8 cellular contexts compared by ENCODE assay signal in the genomic region with DNA sequence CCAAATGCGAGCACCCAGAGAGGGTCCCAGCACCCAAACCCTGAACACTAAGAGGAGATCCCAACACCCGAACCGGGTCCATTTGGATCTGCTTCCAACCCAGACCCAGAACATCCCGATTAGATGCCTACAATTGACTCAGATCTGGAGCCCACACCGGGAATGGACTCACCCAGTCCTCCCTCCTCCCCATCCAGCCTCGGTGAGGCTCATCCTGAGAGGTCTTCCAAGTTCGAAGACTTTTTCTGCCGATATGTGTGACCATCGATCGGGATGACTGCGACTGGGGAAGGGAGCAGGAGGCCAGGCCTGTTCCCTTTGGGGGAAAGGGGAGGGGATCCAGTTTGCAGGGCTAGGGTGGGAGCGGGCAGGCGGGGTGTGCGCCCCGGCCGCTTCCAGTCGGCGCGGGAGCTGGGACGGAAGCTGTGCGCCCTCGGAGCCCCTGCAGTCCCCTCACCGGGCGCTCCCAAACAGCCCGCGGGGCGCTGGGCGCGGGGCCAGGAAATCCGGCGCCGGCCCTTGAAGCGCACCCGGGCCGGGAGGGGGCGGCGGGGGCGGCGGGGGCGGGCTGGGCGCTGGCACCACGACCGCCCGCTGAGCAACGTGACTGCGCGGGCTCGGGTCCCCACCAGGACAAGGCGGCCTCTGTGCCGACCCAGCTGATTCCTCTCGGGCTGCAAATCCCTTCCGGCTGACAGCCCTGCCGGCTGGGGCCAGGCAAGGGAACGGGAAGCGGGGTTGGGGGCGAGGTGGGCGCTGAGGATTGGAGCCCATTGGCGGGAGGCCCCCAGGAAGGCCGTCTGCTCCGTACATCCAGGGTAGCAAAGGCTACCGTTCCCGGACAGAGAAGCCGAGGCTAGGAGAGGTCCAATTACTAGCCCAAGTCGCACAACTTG.
DNase-seq lines count a peak whose midpoint lies in the region; ATAC-seq and TF ChIP-seq lines count a peak whose summit lies in the region.

No MANE protein-coding gene starts in this region.

- H3K4me3 ChIP-seq in suprapubic skin: peak overlapping the region; percentile 49

- H3K27ac Mint-ChIP-seq in activated naive CD8-positive, alpha-beta T cell treated with anti-CD3 and anti-CD28 coated beads, Interleukin-2, amount 50 U/mL, for 24 hours: no peak overlapping the region
- peak overlapping the region in 4 of 6 donors; percentile 30 to 83 (median 48) for H3K27ac Mint-ChIP-seq in immature natural killer cell

- H3K36me3 ChIP-seq in suprapubic skin: no peaks in the 10 kb centered on the region

- H3K4me3 Mint-ChIP-seq in activated naive CD8-positive, alpha-beta T cell treated with anti-CD3 and anti-CD28 coated beads, Interleukin-2, amount 50 U/mL, for 24 hours: peak overlapping the region; percentile 32
- peak overlapping the region; percentile 70 to 83 (median 78) for H3K4me3 Mint-ChIP-seq in immature natural killer cell

- H3K27ac ChIP-seq in suprapubic skin: peak overlapping the region; percentile 30

- DNase-seq in stimulated activated CD4-positive, alpha-beta T cell treated with anti-CD3 and anti-CD28 coated beads, Interleukin-15, amount 100 ng/mL, for 24 hours: peak; percentile 22
- DNase-seq in stimulated activated CD4-positive, alpha-beta T cell treated with anti-CD3 and anti-CD28 coated beads, Interleukin-12 subunit alpha, Interleukin-12 subunit beta, amount 100 ng/mL, for 4 hours: no peak
- no peak for DNase-seq in activated naive CD8-positive, alpha-beta T cell treated with anti-CD3 and anti-CD28 coated beads, Interleukin-2, amount 50 U/mL, for 24 hours
- DNase-seq in immature natural killer cell (peak; percentile 28 to 39 (median 30)), suprapubic skin (ENCODE audit: low spot score in 2 of 2) (no peak), NCI-H1092 (lab: John Stamatoyannopoulos, UW) (no peak), A172 (ENCODE audit: low spot score) (no peak)

- ATAC-seq in activated naive CD8-positive, alpha-beta T cell treated with anti-CD3 and anti-CD28 coated beads, Interleukin-2, amount 50 U/mL, for 24 hours: no peak
- no peak for ATAC-seq in GM19463 (IDR thresholded peaks at IDR 0.05; ENCODE audit: unreplicated experiment)

- H3K4me1 ChIP-seq in suprapubic skin: peaks cover 50% of the 10 kb centered on the region

- H3K27me3 Mint-ChIP-seq in activated naive CD8-positive, alpha-beta T cell treated with anti-CD3 and anti-CD28 coated beads, Interleukin-2, amount 50 U/mL, for 24 hours: no peaks in the 10 kb centered on the region
- H3K27me3 Mint-ChIP-seq in immature natural killer cell (ENCODE audit: low read depth in 3 of 3): peaks cover 0 to 4% (median 2%) of the 10 kb centered on the region in 3 donors

- TF ChIP-seq CTCF in suprapubic skin (IDR thresholded peaks at IDR 0.05): no peak

- no peaks in the 10 kb centered on the region for H3K27me3 ChIP-seq in suprapubic skin

- WGBS in suprapubic skin: 12% methylated on average over 30 of the region's 64 CpGs

- H3K9me3 ChIP-seq in suprapubic skin: no peaks in the 10 kb centered on the region

- peaks cover 6% of the 10 kb centered on the region for H3K4me1 Mint-ChIP-seq in activated naive CD8-positive, alpha-beta T cell treated with anti-CD3 and anti-CD28 coated beads, Interleukin-2, amount 50 U/mL, for 24 hours
- peaks cover 15 to 17% of the 10 kb centered on the region in 2 donors for H3K4me1 Mint-ChIP-seq in immature natural killer cell

- no peak for TF ChIP-seq POLR2A in suprapubic skin (IDR thresholded peaks at IDR 0.05)

- no peaks in the 10 kb centered on the region for H3K9me3 Mint-ChIP-seq in activated naive CD8-positive, alpha-beta T cell treated with anti-CD3 and anti-CD28 coated beads, Interleukin-2, amount 50 U/mL, for 24 hours
- H3K9me3 Mint-ChIP-seq in immature natural killer cell: no peaks in the 10 kb centered on the region

- no peak for TF ChIP-seq EP300 in suprapubic skin (IDR thresholded peaks at IDR 0.05)

- H3K36me3 Mint-ChIP-seq in activated naive CD8-positive, alpha-beta T cell treated with anti-CD3 and anti-CD28 coated beads, Interleukin-2, amount 50 U/mL, for 24 hours (ENCODE audit: low read depth): no peaks in the 10 kb centered on the region
- H3K36me3 Mint-ChIP-seq in immature natural killer cell: no peaks in the 10 kb centered on the region

Comparison
In these comparisons a context has a peak if more than half of its experiments do, and no peak if none do; other contexts are left out.
1. DNase-seq: peak in stimulated activated CD4-positive, alpha-beta T cell treated with anti-CD3 and anti-CD28 coated beads, Interleukin-15, amount 100 ng/mL, for 24 hours (single experiment) and immature natural killer cell (3 of 3); none in stimulated activated CD4-positive, alpha-beta T cell treated with anti-CD3 and anti-CD28 coated beads, Interleukin-12 subunit alpha, Interleukin-12 subunit beta, amount 100 ng/mL, for 4 hours (single experiment), activated naive CD8-positive, alpha-beta T cell treated with anti-CD3 and anti-CD28 coated beads, Interleukin-2, amount 50 U/mL, for 24 hours (single experiment), suprapubic skin (0 of 2), NCI-H1092 (single experiment) and A172 (single experiment).